In genomic region chr16:88703486-88704309, GRCh38 we compare ENCODE assay signal across 1 cellular context.
TF ChIP-seq lines count a peak whose summit lies in the region.

No MANE protein-coding gene starts in this region.

TF ChIP-seq in HCT116, 20 proteins besides CTCF, POLR2A, EP300 and RAD21:
- TF ChIP-seq POLR2AphosphoS5 (IDR thresholded peaks at IDR 0.05; ENCODE audit: low read depth, low read length) = no peak
- no peak for TF ChIP-seq EGR1 (IDR thresholded peaks at IDR 0.05; ENCODE audit: low read depth)
- no peak for TF ChIP-seq SIN3A (IDR thresholded peaks at IDR 0.05; ENCODE audit: low read depth)
- no peak for TF ChIP-seq YY1 (IDR thresholded peaks at IDR 0.05; ENCODE audit: extremely low read depth, insufficient replicate concordance, low read depth, low read length)
- TF ChIP-seq ATF3 (IDR thresholded peaks at IDR 0.05) = no peak
- TF ChIP-seq ELF1 (IDR thresholded peaks at IDR 0.05; ENCODE audit: borderline replicate concordance, low read depth) = no peak
- TF ChIP-seq JUND (IDR thresholded peaks at IDR 0.05) = no peak
